ENCODE assay signal across 22 cellular contexts in genomic region chrX:31258163-31258562, GRCh38.
"Had no signal": no experiment of that assay in that cellular context is flagged by ENCODE, and none has a peak within 500 bp of the region (broad histone marks: within the 10 kb centered on the region; RNA-seq: fewer than 3 reads in every experiment).

No MANE protein-coding gene starts in this region.

- H3K27me3 ChIP-seq: left lung, pancreas, right atrium auricular region, stomach, suprapubic skin, tibial nerve had no signal

- H3K27ac ChIP-seq: left lung, pancreas, psoas muscle, right atrium auricular region, stomach, suprapubic skin, tibial nerve, VCaP had no signal

- H3K36me3 ChIP-seq: left lung, pancreas, right atrium auricular region, stomach, suprapubic skin, tibial nerve had no signal

- DNase-seq: activated CD4-positive, alpha-beta memory T cell treated with anti-CD3 and anti-CD28 coated beads, Interleukin-2, amount 10 ng/mL, durations not matched to agents 7 days and 5 days; activated CD4-positive, alpha-beta T cell treated with anti-CD3 and anti-CD28 coated beads, Interleukin-2, amount 10 ng/mL, durations not matched to agents 24 days and 14 days; activated CD8-positive, alpha-beta memory T cell treated with anti-CD3 and anti-CD28 coated beads, Interleukin-2, amount 10 ng/mL, durations not matched to agents 7 days and 5 days; activated effector memory CD4-positive, alpha-beta T cell treated with anti-CD3 and anti-CD28 coated beads, Interleukin-2, amount 50 U/mL, for 16 hours; activated naive CD4-positive, alpha-beta T cell treated with anti-CD3 and anti-CD28 coated beads, Interleukin-2, amount 10 ng/mL, durations not matched to agents 7 days and 5 days; activated T-cell treated with anti-CD3 and anti-CD28 coated beads for 4 hours; effector CD8-positive, alpha-beta T cell; kidney; left lung; pancreas; psoas muscle; stomach had no signal

- H3K4me3 ChIP-seq: left lung, lung, pancreas, psoas muscle, right atrium auricular region, stomach, suprapubic skin, tibial nerve had no signal

- FAIRE-seq: frontal cortex, kidney had no signal

- H3K4me1 ChIP-seq: left lung, psoas muscle, right atrium auricular region, suprapubic skin, tibial nerve had no signal

- H3K9me3 ChIP-seq: left lung, pancreas, psoas muscle, right atrium auricular region, stomach, suprapubic skin, tibial nerve had no signal

- ATAC-seq: activated CD4-positive, CD25-positive, alpha-beta regulatory T cell treated with anti-CD3 and anti-CD28 coated beads, Interleukin-2, amount 50 U/mL, for 24 hours; activated CD8-positive, alpha-beta memory T cell treated with anti-CD3 and anti-CD28 coated beads, Interleukin-2, amount 10 ng/mL, durations not matched to agents 7 days and 5 days; esophagus mucosa; left lung; natural killer cell treated with Interleukin-12 subunit alpha and Interleukin-12 subunit beta and Interleukin-15 and Interleukin-18, amount 100 ng/mL, for 72 hours; psoas muscle; stimulated activated memory B cell treated with anti-CD40 and anti-IgM and Interleukin-4, amounts not matched to agents 10 μg/mL and 1 μg/mL and 100 μg/mL, for 72 hours had no signal
